18 cellular contexts compared by ENCODE assay signal in genomic region chr12:70048521-70049245, GRCh38.
A peak's percentile ranks its signal among the peaks of the same experiment; 100 is the strongest.
DNase-seq lines count a peak whose midpoint lies in the region; ATAC-seq and TF ChIP-seq lines count a peak whose summit lies in the region.
"Had no signal": no experiment of that assay in that cellular context is flagged by ENCODE, and none has a peak within 500 bp of the region (broad histone marks: within the 10 kb centered on the region; RNA-seq: fewer than 3 reads in every experiment).

No MANE protein-coding gene starts in this region.

- H3K36me3 ChIP-seq in MM.1S (replicated peaks; ENCODE audit: insufficient read depth, low read length) (no peaks in the 10 kb centered on the region), aorta (ENCODE audit: control insufficient read depth in 1 of 2, insufficient read depth in 2 of 2, low read length in 1 of 2) (no peaks in the 10 kb centered on the region)
- H3K36me3 ChIP-seq: BLaER1 treated with 17β-estradiol and CSF1 and Interleukin-3, amounts not matched to agents 10 nM and 100 nM had no signal

- H3K9me3 ChIP-seq in MM.1S (replicated peaks; ENCODE audit: insufficient read depth, low read length), result no peaks in the 10 kb centered on the region
- no peaks in the 10 kb centered on the region for H3K9me3 ChIP-seq in aorta (ENCODE audit: control insufficient read depth, low read length)
- H3K9me3 ChIP-seq: BLaER1 treated with 17β-estradiol and CSF1 and Interleukin-3, amounts not matched to agents 10 nM and 100 nM; SK-N-SH had no signal

- peaks cover 4% of the 10 kb centered on the region for H3K36me3 Mint-ChIP-seq in activated CD8-positive, alpha-beta memory T cell treated with anti-CD3 and anti-CD28 coated beads, Interleukin-2, amount 10 ng/mL, durations not matched to agents 7 days and 5 days
- H3K36me3 Mint-ChIP-seq in type B pancreatic cell, result no peaks in the 10 kb centered on the region
- peaks cover 2% of the 10 kb centered on the region for H3K36me3 Mint-ChIP-seq in T-helper 2 cell treated with Interferon-gamma antibody and Interleukin-4, amounts not matched to agents 5 μg/mL and 100 μg/mL, for 36 hours (ENCODE audit: low read depth)

- TF ChIP-seq CTCF in MM.1S (IDR thresholded peaks at IDR 0.05; ENCODE audit: low read length) (no peak), type B pancreatic cell (conservative IDR thresholded peaks at IDR 0.05) (no peak)

- H3K4me1 ChIP-seq in MM.1S (ENCODE audit: low read length) (peaks cover 45% of the 10 kb centered on the region), aorta (ENCODE audit: control insufficient read depth in 1 of 2, insufficient read depth in 2 of 2, low read length in 2 of 2) (peaks cover 0 to 5% of the 10 kb centered on the region in 2 donors)

- no peaks in the 10 kb centered on the region for H3K79me2 ChIP-seq in MM.1S (ENCODE audit: low read length)

- CTCF ChIA-PET in activated CD8-positive, alpha-beta memory T cell treated with anti-CD3 and anti-CD28 coated beads, Interleukin-2, amount 10 ng/mL, durations not matched to agents 7 days and 5 days (lab: Charles Lee), result no interaction called here

- 97 to 99% methylated on average over 1 of the region's 1 CpG for WGBS in aorta, 2 donors

- H3K27me3 Mint-ChIP-seq in activated CD8-positive, alpha-beta memory T cell treated with anti-CD3 and anti-CD28 coated beads, Interleukin-2, amount 10 ng/mL, durations not matched to agents 7 days and 5 days, result peaks cover 25% of the 10 kb centered on the region
- H3K27me3 Mint-ChIP-seq in type B pancreatic cell, result no peaks in the 10 kb centered on the region
- H3K27me3 Mint-ChIP-seq in T-helper 2 cell treated with Interferon-gamma antibody and Interleukin-4, amounts not matched to agents 5 μg/mL and 100 μg/mL, for 36 hours (ENCODE audit: low read depth), result no peaks in the 10 kb centered on the region

- intact Hi-C loops in aorta (cut with DNase I), result loop anchor here in 1 of 2 donors (5.0 kb wide), 1 partner anchor 194 kb away; the partner anchor contains the start of gene CNOT2

- peak overlapping the region; percentile 18 for H3K27ac Mint-ChIP-seq in activated CD8-positive, alpha-beta memory T cell treated with anti-CD3 and anti-CD28 coated beads, Interleukin-2, amount 10 ng/mL, durations not matched to agents 7 days and 5 days
- H3K27ac Mint-ChIP-seq in type B pancreatic cell, result peak overlapping the region; percentile 55
- no peak overlapping the region for H3K27ac Mint-ChIP-seq in T-helper 2 cell treated with Interferon-gamma antibody and Interleukin-4, amounts not matched to agents 5 μg/mL and 100 μg/mL, for 36 hours
- H3K27ac Mint-ChIP-seq: HFFc6 had no signal

- H3K27me3 ChIP-seq in MM.1S (replicated peaks; ENCODE audit: insufficient read depth, low read length) (no peaks in the 10 kb centered on the region), aorta (ENCODE audit: control insufficient read depth in 1 of 2, insufficient read depth in 2 of 2, low read length in 1 of 2) (no peaks in the 10 kb centered on the region)
- H3K27me3 ChIP-seq: BLaER1 treated with 17β-estradiol and CSF1 and Interleukin-3, amounts not matched to agents 10 nM and 100 nM had no signal

- peak overlapping the region; percentile 93 for H3K27ac ChIP-seq in MM.1S (ENCODE audit: low read length)
- H3K27ac ChIP-seq in epithelial cell of prostate, result peak overlapping the region; percentile 90
- no peak overlapping the region for H3K27ac ChIP-seq in aorta (ENCODE audit: low read depth in 1 of 2, low read length in 2 of 2)
- H3K27ac ChIP-seq: 22Rv1; BLaER1 treated with 17β-estradiol and CSF1 and Interleukin-3, amounts not matched to agents 10 nM and 100 nM had no signal

- H4K20me1 ChIP-seq in MM.1S (ENCODE audit: insufficient read depth, low read length), result no peaks in the 10 kb centered on the region
- H4K20me1 ChIP-seq: BLaER1 treated with 17β-estradiol and CSF1 and Interleukin-3, amounts not matched to agents 10 nM and 100 nM had no signal

- no peak overlapping the region for H3K4me3 ChIP-seq in MM.1S (ENCODE audit: low read length)
- no peak overlapping the region for H3K4me3 ChIP-seq in aorta (ENCODE audit: low read length in 2 of 2)
- H3K4me3 ChIP-seq: BLaER1 treated with 17β-estradiol and CSF1 and Interleukin-3, amounts not matched to agents 10 nM and 100 nM had no signal

- peaks cover 1% of the 10 kb centered on the region for H3K9me3 Mint-ChIP-seq in activated CD8-positive, alpha-beta memory T cell treated with anti-CD3 and anti-CD28 coated beads, Interleukin-2, amount 10 ng/mL, durations not matched to agents 7 days and 5 days (ENCODE audit: low read depth)
- H3K9me3 Mint-ChIP-seq in type B pancreatic cell, result peaks cover 6% of the 10 kb centered on the region
- no peaks in the 10 kb centered on the region for H3K9me3 Mint-ChIP-seq in T-helper 2 cell treated with Interferon-gamma antibody and Interleukin-4, amounts not matched to agents 5 μg/mL and 100 μg/mL, for 36 hours

- H2AFZ ChIP-seq in MM.1S (ENCODE audit: low read length), result peak overlapping the region; percentile 19

- no peak overlapping the region for H3K4me3 Mint-ChIP-seq in activated CD8-positive, alpha-beta memory T cell treated with anti-CD3 and anti-CD28 coated beads, Interleukin-2, amount 10 ng/mL, durations not matched to agents 7 days and 5 days
- H3K4me3 Mint-ChIP-seq in type B pancreatic cell, result no peak overlapping the region
- H3K4me3 Mint-ChIP-seq in T-helper 2 cell treated with Interferon-gamma antibody and Interleukin-4, amounts not matched to agents 5 μg/mL and 100 μg/mL, for 36 hours, result no peak overlapping the region
- H3K4me3 Mint-ChIP-seq: HFFc6 had no signal

- H3K4me1 Mint-ChIP-seq in activated CD8-positive, alpha-beta memory T cell treated with anti-CD3 and anti-CD28 coated beads, Interleukin-2, amount 10 ng/mL, durations not matched to agents 7 days and 5 days, result peaks cover 24% of the 10 kb centered on the region
- peaks cover 19% of the 10 kb centered on the region for H3K4me1 Mint-ChIP-seq in type B pancreatic cell (ENCODE audit: unreplicated experiment)
- H3K4me1 Mint-ChIP-seq in T-helper 2 cell treated with Interferon-gamma antibody and Interleukin-4, amounts not matched to agents 5 μg/mL and 100 μg/mL, for 36 hours (ENCODE audit: low read depth), result peaks cover 9% of the 10 kb centered on the region

- no peak for ATAC-seq in activated CD8-positive, alpha-beta memory T cell treated with anti-CD3 and anti-CD28 coated beads, Interleukin-2, amount 10 ng/mL, durations not matched to agents 7 days and 5 days
- ATAC-seq in aorta (ENCODE audit: low FRiP score), result no peak
- ATAC-seq: Panc1 had no signal

- H3K4me2 ChIP-seq in MM.1S (ENCODE audit: low read depth, low read length), result peak overlapping the region; percentile 58
- H3K4me2 ChIP-seq: SK-N-SH had no signal

- H3K9ac ChIP-seq in MM.1S (ENCODE audit: low read length), result peak overlapping the region; percentile 22
- H3K9ac ChIP-seq: BLaER1 treated with 17β-estradiol and CSF1 and Interleukin-3, amounts not matched to agents 10 nM and 100 nM; SK-N-SH had no signal

- H3K9me2 ChIP-seq in MM.1S (replicated peaks; ENCODE audit: insufficient read depth, low read length), result no peaks in the 10 kb centered on the region
- H3K9me2 ChIP-seq: SK-N-SH had no signal

- H3F3A ChIP-seq in MM.1S (ENCODE audit: insufficient read depth, low read length), result peaks cover 35% of the 10 kb centered on the region

- DNase-seq in activated CD8-positive, alpha-beta memory T cell treated with anti-CD3 and anti-CD28 coated beads, Interleukin-2, amount 10 ng/mL, durations not matched to agents 7 days and 5 days, result no peak
- DNase-seq in activated CD8-positive, alpha-beta memory T cell treated with anti-CD3 and anti-CD28 coated beads, Interleukin-2, amount 50 U/mL, for 4 hours, result no peak
- DNase-seq in MM.1S (peak; percentile 70), epithelial cell of prostate (ENCODE audit: low read depth, low spot score) (no peak), type B pancreatic cell (ENCODE audit: extremely low spot score, unreplicated experiment) (no peak), aorta (no peak), kidney glomerular epithelial cell (lab: John Stamatoyannopoulos, UW) (no peak)
- no peak for DNase-seq in T-helper 2 cell treated with Interferon-gamma antibody and Interleukin-4, amounts not matched to agents 5 μg/mL and 100 μg/mL, for 36 hours (ENCODE audit: low spot score)
- DNase-seq: HFFc6, NCI-H1417 treated with DMSO at 0.1 percent for 48 hours, NCI-H2029, NCI-H2171 treated with DMSO at 0.1 percent for 48 hours, NCI-H524, Right ventricle myocardium superior, SK-N-SH had no signal

Comparison
In these comparisons a context has a peak if more than half of its experiments do, and no peak if none do; other contexts are left out.
1. H3K27ac ChIP-seq: peak in MM.1S (single experiment) and epithelial cell of prostate (single experiment); none in aorta (0 of 2).